8 cellular contexts compared by ENCODE assay signal in the genomic region with DNA sequence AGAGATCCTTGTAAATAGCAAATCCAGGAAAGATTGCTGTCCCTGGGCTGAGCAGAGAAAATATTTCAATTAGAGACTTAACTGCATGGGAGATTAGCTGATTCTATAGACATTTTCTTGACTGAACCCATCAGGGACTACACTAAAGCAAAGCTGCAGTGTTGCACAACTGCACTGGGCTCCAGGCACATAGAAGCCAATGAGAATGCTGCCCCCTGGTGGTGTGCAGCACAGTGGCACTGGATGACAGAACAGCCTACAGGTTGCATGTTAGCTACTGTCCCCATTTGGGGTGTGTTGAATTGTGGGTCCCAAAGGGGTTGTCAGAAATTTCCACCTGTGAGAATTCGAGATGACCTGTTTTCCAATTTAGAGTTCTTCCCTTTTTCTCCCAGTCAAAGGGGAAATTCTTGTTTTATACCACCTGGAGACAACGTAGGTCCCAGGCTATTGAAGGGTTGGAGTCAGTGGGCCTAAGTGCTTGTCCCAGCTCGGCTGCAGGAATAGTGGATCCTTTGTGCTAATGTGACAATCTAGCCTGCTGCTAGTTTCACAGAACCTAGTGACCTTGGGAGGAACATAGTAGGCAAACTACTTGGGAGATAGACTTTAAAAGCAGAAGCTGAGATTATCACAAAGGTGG.
A peak's percentile ranks its signal among the peaks of the same experiment; 100 is the strongest.
DNase-seq lines count a peak whose midpoint lies in the region; ATAC-seq, FAIRE-seq and TF ChIP-seq lines count a peak whose summit lies in the region.

No MANE protein-coding gene starts in this region.

- no peak overlapping the region for H2BK15ac ChIP-seq in H9 (ENCODE audit: low read depth, low read length)

- DNase-seq in H9 = peak; percentile 83
- peak; percentile 37 to 80 for DNase-seq in NCI-H526 (lab: John Stamatoyannopoulos, UW)
- DNase-seq in activated CD8-positive, alpha-beta memory T cell treated with anti-CD3 and anti-CD28 coated beads, Interleukin-2, amount 50 U/mL, for 48 hours = peak; percentile 82
- DNase-seq in fibroblast of the aortic adventitia (ENCODE audit: low read depth) = peak; percentile 67
- DNase-seq in pancreas = peak; percentile 55 to 82 (median 75)

- H2BK20ac ChIP-seq in H9 (ENCODE audit: low read depth, low read length, poor library complexity, severe bottlenecking) = no peak overlapping the region

- no peaks in the 10 kb centered on the region for H3K9me3 Mint-ChIP-seq in H9

- WGBS in H9 (ENCODE audit: extremely low coverage, insufficient read length, low lambda C conversion rate) = no CpG with 5 or more reads among the region's 3 CpGs
- WGBS in pancreas, 2 donors = 44 to 45% methylated on average over 3 of the region's 3 CpGs

- no peak overlapping the region for H3K4me3 ChIP-seq in fibroblast of the aortic adventitia (ENCODE audit: low read depth, low read length)
- no peak overlapping the region for H3K4me3 ChIP-seq in pancreas

- intact Hi-C loops in pancreas (cut with DNase I) = no loop called here

- no peak overlapping the region for H3T11ph ChIP-seq in H9 (ENCODE audit: low read length)

- no peak overlapping the region for H3K56ac ChIP-seq in H9 (ENCODE audit: insufficient read length, low read depth, low read length)

- no peak overlapping the region for H2BK120ac ChIP-seq in H9 (ENCODE audit: low read depth, low read length, poor library complexity, severe bottlenecking)

- H3K4me2 ChIP-seq in H9 (ENCODE audit: insufficient read depth, insufficient read length, low read length) = no peak overlapping the region

- no peaks in the 10 kb centered on the region for H3K79me2 ChIP-seq in H9 (ENCODE audit: insufficient read depth, low read length)

- H3K27ac Mint-ChIP-seq in H9 = 0 out of 7 replicates have a peak overlapping the region, but pooled peaks of 1 of the 3 experiments have one; percentile 41

- no peaks in the 10 kb centered on the region for H3K79me1 ChIP-seq in H9 (ENCODE audit: insufficient read depth, low read depth, low read length, poor library complexity, severe bottlenecking)

- no peak overlapping the region for H3K9ac ChIP-seq in H9 (ENCODE audit: extremely low read depth, insufficient read length, low read length)

- no peaks in the 10 kb centered on the region for H3K23me2 ChIP-seq in H9 (ENCODE audit: insufficient read length, low read depth, low read length, poor library complexity, severe bottlenecking)

- H3K18ac ChIP-seq in H9 (ENCODE audit: insufficient read length, low read depth, low read length) = no peak overlapping the region

- no peak overlapping the region for H2AK5ac ChIP-seq in H9 (ENCODE audit: insufficient read length, low read length)

- no peak overlapping the region for H3K4ac ChIP-seq in H9 (ENCODE audit: low read depth, low read length)

- no peaks in the 10 kb centered on the region; the same call in 1 of the 2 replicates for H3K4me1 ChIP-seq in H9 (ENCODE audit: insufficient read depth, low read length)
- H3K4me1 ChIP-seq in pancreas = peaks cover 6 to 17% (median 6%) of the 10 kb centered on the region in 3 donors

- no peaks in the 10 kb centered on the region for H3K27me3 ChIP-seq in H9 (ENCODE audit: insufficient read depth, low read length)
- H3K27me3 ChIP-seq in pancreas = no peaks in the 10 kb centered on the region

- H3K4me1 Mint-ChIP-seq in H9 = peaks cover 3 to 16% of the 10 kb centered on the region in 2 experiments; a peak in 3 of 4 replicates

- no peak overlapping the region for H2BK5ac ChIP-seq in H9 (ENCODE audit: insufficient read length, low read length)

- H3K23ac ChIP-seq in H9 (ENCODE audit: insufficient read length, low read depth, low read length) = no peak overlapping the region

- H3K27me3 Mint-ChIP-seq in H9 (ENCODE audit: low read depth) = peaks cover 7% of the 10 kb centered on the region

- FAIRE-seq in pancreas (lab: Jason Lieb, UNC) = no peak

- no peaks in the 10 kb centered on the region for H4K20me1 ChIP-seq in H9 (ENCODE audit: control insufficient read depth, insufficient read depth, insufficient read length)

- no peak overlapping the region for H4K8ac ChIP-seq in H9 (replicated peaks; ENCODE audit: insufficient read length, low read depth, low read length)

- H4K5ac ChIP-seq in H9 (ENCODE audit: insufficient read length, low read depth, low read length) = no peak overlapping the region

- H3K9me3 ChIP-seq in H9 (ENCODE audit: control insufficient read depth, low read depth, low read length) (no peaks in the 10 kb centered on the region), pancreas (no peaks in the 10 kb centered on the region)

- no peak overlapping the region for H3K14ac ChIP-seq in H9 (ENCODE audit: insufficient read depth, low read length)

- H2AFZ ChIP-seq in H9 (ENCODE audit: low read length) = no peak overlapping the region

- no peak overlapping the region for H4K91ac ChIP-seq in H9 (ENCODE audit: insufficient read length, low read depth, low read length)

- H3K27ac ChIP-seq in C4-2B (no peak overlapping the region), H9 (ENCODE audit: insufficient read length, low read depth, low read length) (no peak overlapping the region), pancreas (no peak overlapping the region)

- TF ChIP-seq CTCF in C4-2B (conservative IDR thresholded peaks at IDR 0.05) (peak; percentile 94), H9 (conservative IDR thresholded peaks at IDR 0.05) (peak; percentile 98), fibroblast of the aortic adventitia (IDR thresholded peaks at IDR 0.05; ENCODE audit: insufficient read depth, low read length) (peak; percentile 80), pancreas (IDR thresholded peaks at IDR 0.05) (peak; percentile 79 to 90 (median 82))

- H2BK12ac ChIP-seq in H9 (ENCODE audit: insufficient read length, low read depth, low read length) = no peak overlapping the region

- ATAC-seq in pancreas = peak; percentile 78 to 90 (median 90)
- no peak for ATAC-seq in GM21825 (IDR thresholded peaks at IDR 0.05; ENCODE audit: unreplicated experiment)
- ATAC-seq in HG03135 (IDR thresholded peaks at IDR 0.05; ENCODE audit: unreplicated experiment) = no peak

- H3K4me3 Mint-ChIP-seq in H9 = no peak overlapping the region

- H3K36me3 Mint-ChIP-seq in H9 (ENCODE audit: insufficient read depth in 1 of 3, low read depth in 3 of 3) = no peaks in the 10 kb centered on the region

- no peaks in the 10 kb centered on the region for H3K36me3 ChIP-seq in pancreas

Comparison
In these comparisons a context has a peak if more than half of its experiments do, and no peak if none do; other contexts are left out.
1. ATAC-seq: peak in pancreas (4 of 4); none in GM21825 (single experiment) and HG03135 (single experiment).
2. Peak in every context shown above with its lines, with median percentiles within 50 percentile points of each other: CTCF ChIP-seq and DNase-seq.